Comparison of ENCODE assay signal across 22 cellular contexts in the genomic region with DNA sequence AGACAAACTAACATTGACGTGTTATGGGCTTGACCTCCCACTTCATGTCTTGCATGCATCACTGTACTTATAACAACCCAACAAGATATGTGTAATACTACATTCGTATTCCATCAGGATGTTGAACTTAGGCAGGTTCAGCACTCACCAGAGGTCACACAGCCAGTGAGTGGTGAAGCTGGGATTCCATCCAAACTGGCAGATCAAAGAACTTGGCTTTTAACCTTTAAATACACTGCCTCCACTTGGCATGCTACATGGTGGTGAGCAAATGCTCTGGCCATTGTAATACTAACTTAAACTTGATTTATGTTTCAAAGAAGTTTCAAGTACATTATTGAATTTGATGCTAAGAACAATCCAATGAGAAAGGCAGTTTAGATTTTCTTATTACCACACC.
"Had no signal": no experiment of that assay in that cellular context is flagged by ENCODE, and none has a peak within 500 bp of the region (broad histone marks: within the 10 kb centered on the region; RNA-seq: fewer than 3 reads in every experiment).

No MANE protein-coding gene starts in this region.

- H3K4me2 ChIP-seq: smooth muscle cell had no signal

- H3K27ac ChIP-seq: body of pancreas, cardiac muscle cell, foreskin keratinocyte, parathyroid adenoma, testis, vagina had no signal

- H3K9me3 ChIP-seq: body of pancreas, testis, vagina had no signal

- H3K4me1 ChIP-seq: body of pancreas, foreskin keratinocyte, testis, vagina had no signal

- H3K4me3 ChIP-seq: body of pancreas, cardiac muscle cell, smooth muscle cell, testis, vagina had no signal

- H3K27me3 ChIP-seq: body of pancreas, cardiac muscle cell, testis, vagina had no signal

- DNase-seq: activated CD4-positive, alpha-beta T cell treated with anti-CD3 and anti-CD28 coated beads for 1 hour; activated CD4-positive, alpha-beta T cell treated with anti-CD3 and anti-CD28 coated beads, Interleukin-2, amount 50 U/mL, for 1 hour; activated CD8-positive, alpha-beta T cell treated with anti-CD3 and anti-CD28 coated beads, Interleukin-2, amount 10 ng/mL, durations not matched to agents 7 days and 5 days; activated gamma-delta T cell; activated naive CD4-positive, alpha-beta T cell treated with anti-CD3 and anti-CD28 coated beads, Interleukin-2, amount 50 U/mL, for 16 hours; activated naive CD8-positive, alpha-beta T cell treated with anti-CD3 and anti-CD28 coated beads, Interleukin-2, amount 50 U/mL, for 24 hours; anterior cingulate cortex; body of pancreas; foreskin keratinocyte; kidney; mammary epithelial cell; stimulated activated CD4-positive, alpha-beta T cell treated with anti-CD3 and anti-CD28 coated beads, Interleukin-15, amount 100 ng/mL, for 24 hours; stimulated activated CD8-positive, alpha-beta memory T cell treated with anti-CD3 and anti-CD28 coated beads, Interleukin-4, amount 100 ng/mL, for 48 hours; stimulated activated naive B cell treated with anti-CD40 and anti-IgM and Interleukin-4, amounts not matched to agents 10 μg/mL and 1 μg/mL and 100 μg/mL, for 72 hours; T-helper 9 cell; testis had no signal

- H3K36me3 ChIP-seq: cardiac muscle cell, vagina had no signal

- FAIRE-seq: endometrium, kidney had no signal

- ATAC-seq: activated CD8-positive, alpha-beta T cell treated with anti-CD3 and anti-CD28 coated beads, Interleukin-2, amount 10 ng/mL, durations not matched to agents 7 days and 5 days; activated naive CD8-positive, alpha-beta T cell treated with anti-CD3 and anti-CD28 coated beads, Interleukin-2, amount 50 U/mL, for 24 hours; body of pancreas; foreskin keratinocyte; sciatic nerve; stimulated activated naive B cell treated with anti-CD40 and anti-IgM and Interleukin-4, amounts not matched to agents 10 μg/mL and 1 μg/mL and 100 μg/mL, for 72 hours had no signal
